In the genomic region with DNA sequence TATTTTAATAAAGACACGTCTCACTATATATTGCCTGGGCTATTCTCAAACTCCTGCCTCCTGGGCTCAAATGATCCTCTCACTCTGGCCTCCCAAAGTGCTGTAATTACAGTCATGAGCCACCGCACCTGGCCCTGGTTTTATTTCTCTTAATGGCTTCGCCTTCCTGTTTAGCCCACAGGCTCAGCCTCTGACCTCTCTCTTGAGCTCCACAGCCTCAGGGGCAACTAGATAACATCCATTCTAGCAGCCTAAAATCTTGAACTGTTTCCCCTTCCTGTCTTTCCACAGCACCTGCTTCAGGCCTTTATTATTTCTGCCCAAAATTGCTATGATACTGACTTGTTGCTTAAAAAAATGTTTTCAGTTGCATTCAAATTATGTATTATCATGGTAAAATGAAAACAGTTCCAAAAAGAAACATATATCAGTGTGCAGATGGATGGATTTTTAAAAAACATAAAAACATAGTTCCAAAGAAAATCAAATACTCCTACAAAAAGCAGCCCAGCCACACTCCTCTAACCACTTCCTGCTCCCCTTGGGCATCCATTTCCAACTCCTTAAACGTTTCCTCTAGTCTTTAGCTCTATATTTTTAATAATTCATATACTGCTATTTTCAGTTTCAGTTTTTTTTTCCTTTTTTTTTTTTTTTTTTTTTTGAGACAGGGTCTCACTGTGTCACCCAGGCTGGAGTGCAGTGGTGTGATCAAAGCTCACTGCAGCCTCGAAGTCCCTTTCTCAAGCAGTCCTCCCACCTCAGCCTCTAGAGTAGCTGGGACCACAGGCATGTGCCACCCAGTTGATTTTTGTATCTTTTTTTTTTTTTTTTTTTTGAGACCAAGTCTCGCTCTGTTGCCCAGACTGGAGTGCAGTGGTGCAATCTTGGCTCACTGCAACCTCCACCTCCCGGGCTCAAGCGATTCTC, we compare ENCODE assay signal across 8 cellular contexts. TPM values are rescaled to one million over a fixed set of nuclear protein-coding genes. Genes with fewer than 3 reads are reported as not detected.
DNase-seq lines count a peak whose midpoint lies in the region; ATAC-seq and TF ChIP-seq lines count a peak whose summit lies in the region.

No MANE protein-coding gene starts in this region.

- peak; percentile 68 for DNase-seq in NCI-H748 (lab: John Stamatoyannopoulos, UW; ENCODE audit: unreplicated experiment)
- no peak for DNase-seq in NCI-H748 treated with DMSO at 0.1 percent for 48 hours (lab: John Stamatoyannopoulos, UW)
- DNase-seq in NAMALWA (ENCODE audit: low spot score), result peak; percentile 87
- peak; percentile 28 for DNase-seq in WERI-Rb-1
- no peak for DNase-seq in nephron progenitor cell
- no peak for DNase-seq in NCI-H526 treated with DMSO at 0.1 percent for 48 hours (lab: John Stamatoyannopoulos, UW)
- DNase-seq in gastrocnemius medialis, result no peak

- H3K4me1 ChIP-seq in gastrocnemius medialis, result peaks cover 0 to 6% of the 10 kb centered on the region in 2 donors

- H3K27me3 Mint-ChIP-seq in nephron progenitor cell (ENCODE audit: low read depth, poor library complexity), result no peaks in the 10 kb centered on the region

- peaks cover 39% of the 10 kb centered on the region for H3K4me1 Mint-ChIP-seq in nephron progenitor cell

- H3K27ac Mint-ChIP-seq in nephron progenitor cell, result peak overlapping the region; percentile 81

- TF ChIP-seq CTCF in WERI-Rb-1 (IDR thresholded peaks at IDR 0.05; ENCODE audit: low read depth, low read length) (no peak), nephron progenitor cell (IDR thresholded peaks at IDR 0.05) (no peak), gastrocnemius medialis (IDR thresholded peaks at IDR 0.05 in 4 of 5, conservative IDR thresholded peaks at IDR 0.05 in 1 of 5) (no peak)

- no peak for TF ChIP-seq POLR2A in gastrocnemius medialis (IDR thresholded peaks at IDR 0.05)

- H3K9me3 ChIP-seq in WERI-Rb-1 (ENCODE audit: severe bottlenecking) (peaks cover 2% of the 10 kb centered on the region), gastrocnemius medialis (no peaks in the 10 kb centered on the region)

- H3K4me3 Mint-ChIP-seq in nephron progenitor cell, result no peak overlapping the region

- in situ Hi-C loops in gastrocnemius medialis (cut with MboI; ENCODE audit: low sequenced_read_pairs in 4 of 4), result no loop called here

- ATAC-seq in HG03432 (IDR thresholded peaks at IDR 0.05; ENCODE audit: unreplicated experiment) (no peak), gastrocnemius medialis (no peak)

- intact Hi-C loops in gastrocnemius medialis (cut with DNase I; ENCODE audit: low total_unique reads), result no loop called here

- H3K27me3 ChIP-seq in WERI-Rb-1 (ENCODE audit: insufficient read depth, low read depth, severe bottlenecking) (no peaks in the 10 kb centered on the region), gastrocnemius medialis (no peaks in the 10 kb centered on the region)

- peaks cover 2% of the 10 kb centered on the region for H3K36me3 Mint-ChIP-seq in nephron progenitor cell (ENCODE audit: low read depth)

- H3K36me3 ChIP-seq in WERI-Rb-1 (peaks cover 2% of the 10 kb centered on the region), gastrocnemius medialis (no peaks in the 10 kb centered on the region)

- H3K9me3 Mint-ChIP-seq in nephron progenitor cell, result no peaks in the 10 kb centered on the region

- no peak overlapping the region for H3K27ac ChIP-seq in WERI-Rb-1
- H3K27ac ChIP-seq in gastrocnemius medialis, result peak overlapping the region in 1 of 4 donors; percentile 18

- no peak overlapping the region for H3K4me3 ChIP-seq in WERI-Rb-1 (ENCODE audit: low read depth, low read length)
- no peak overlapping the region for H3K4me3 ChIP-seq in gastrocnemius medialis

RNA-seq across cellular contexts. Expression of a gene that starts 5.1 kb away (rescaled TPM):
- 10 to 100 TPM; 31.2 to 47.0 (median 42.0) TPM for total RNA-seq in gastrocnemius medialis

RNA-seq across cellular contexts. Expression of a gene that starts 30.3 kb away (rescaled TPM):
- 100 to 1,000 TPM; 107 to 166 (median 119) TPM for total RNA-seq in gastrocnemius medialis

RNA-seq across cellular contexts. Expression of a gene that starts 51.2 kb away (rescaled TPM):
- 10 to 100 TPM; 14.4 to 32.9 (median 22.0) TPM for total RNA-seq in gastrocnemius medialis

Comparison
In these comparisons a context has a peak if more than half of its experiments do, and no peak if none do; other contexts are left out.
1. DNase-seq: peak in NCI-H748 (single experiment), NAMALWA (single experiment) and WERI-Rb-1 (single experiment); none in NCI-H748 treated with DMSO at 0.1 percent for 48 hours (single experiment), nephron progenitor cell (single experiment), NCI-H526 treated with DMSO at 0.1 percent for 48 hours (single experiment) and gastrocnemius medialis (0 of 2).